Comparison of ENCODE assay signal across 1 cellular context in the genomic region with DNA sequence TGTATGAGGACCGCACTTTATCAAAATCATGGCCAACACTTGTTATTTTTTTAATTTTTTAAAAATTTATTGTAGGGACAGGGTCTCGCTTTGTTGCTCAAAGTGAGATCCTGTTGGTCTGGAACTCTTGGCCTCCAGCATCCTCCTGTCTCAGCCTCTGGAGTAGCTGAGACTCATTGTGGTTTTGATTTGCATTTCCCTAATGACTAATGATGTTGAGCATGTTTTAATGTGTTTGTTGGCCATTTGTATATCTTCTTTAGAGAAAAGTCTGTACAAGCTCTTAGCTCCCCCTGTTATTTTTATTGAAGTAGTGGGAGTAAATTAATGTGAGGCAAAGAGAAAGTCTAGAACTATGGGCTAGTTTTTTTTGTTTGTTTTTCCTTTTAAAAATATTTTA.
TF ChIP-seq lines count a peak whose summit lies in the region.

No MANE protein-coding gene starts in this region.

TF ChIP-seq in K562, 482 proteins besides CTCF, POLR2A, EP300 and RAD21:
- TF ChIP-seq EGR1 (conservative IDR thresholded peaks at IDR 0.05) = no peak
- TF ChIP-seq FOXJ3 (CRISPR knock-in tag; IDR thresholded peaks at IDR 0.05) = no peak
- TF ChIP-seq, protein P1, sequence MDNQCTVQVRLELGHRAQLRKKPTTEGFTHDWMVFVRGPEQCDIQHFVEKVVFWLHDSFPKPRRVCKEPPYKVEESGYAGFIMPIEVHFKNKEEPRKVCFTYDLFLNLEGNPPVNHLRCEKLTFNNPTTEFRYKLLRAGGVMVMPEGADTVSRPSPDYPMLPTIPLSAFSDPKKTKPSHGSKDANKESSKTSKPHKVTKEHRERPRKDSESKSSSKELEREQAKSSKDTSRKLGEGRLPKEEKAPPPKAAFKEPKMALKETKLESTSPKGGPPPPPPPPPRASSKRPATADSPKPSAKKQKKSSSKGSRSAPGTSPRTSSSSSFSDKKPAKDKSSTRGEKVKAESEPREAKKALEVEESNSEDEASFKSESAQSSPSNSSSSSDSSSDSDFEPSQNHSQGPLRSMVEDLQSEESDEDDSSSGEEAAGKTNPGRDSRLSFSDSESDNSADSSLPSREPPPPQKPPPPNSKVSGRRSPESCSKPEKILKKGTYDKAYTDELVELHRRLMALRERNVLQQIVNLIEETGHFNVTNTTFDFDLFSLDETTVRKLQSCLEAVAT (IDR thresholded peaks at IDR 0.05) = no peak
- TF ChIP-seq SOX6 (IDR thresholded peaks at IDR 0.05) = no peak
- peak in 1 of 2 experiments; percentile 28; a peak in 1 of 4 replicates for TF ChIP-seq RCOR1 (IDR thresholded peaks at IDR 0.05; ENCODE audit: borderline replicate concordance in 1 of 2, low read depth in 2 of 2, low read length in 2 of 2)
- TF ChIP-seq RBM25 (IDR thresholded peaks at IDR 0.05; ENCODE audit: low read depth, low read length, severe bottlenecking) = peak; percentile 6
- no peak for TF ChIP-seq ZNF184 (CRISPR knock-in tag; IDR thresholded peaks at IDR 0.05)
- TF ChIP-seq MCM3 (IDR thresholded peaks at IDR 0.05) = no peak
- TF ChIP-seq EP400 (IDR thresholded peaks at IDR 0.05) = 0 out of 2 replicates have a peak, but pooled peaks have one; percentile 4
- TF ChIP-seq DACH1 (IDR thresholded peaks at IDR 0.05; ENCODE audit: partially characterized antibody) = peak; percentile 35
- TF ChIP-seq ZSCAN29 (IDR thresholded peaks at IDR 0.05) = no peak
- TF ChIP-seq, protein P2, sequence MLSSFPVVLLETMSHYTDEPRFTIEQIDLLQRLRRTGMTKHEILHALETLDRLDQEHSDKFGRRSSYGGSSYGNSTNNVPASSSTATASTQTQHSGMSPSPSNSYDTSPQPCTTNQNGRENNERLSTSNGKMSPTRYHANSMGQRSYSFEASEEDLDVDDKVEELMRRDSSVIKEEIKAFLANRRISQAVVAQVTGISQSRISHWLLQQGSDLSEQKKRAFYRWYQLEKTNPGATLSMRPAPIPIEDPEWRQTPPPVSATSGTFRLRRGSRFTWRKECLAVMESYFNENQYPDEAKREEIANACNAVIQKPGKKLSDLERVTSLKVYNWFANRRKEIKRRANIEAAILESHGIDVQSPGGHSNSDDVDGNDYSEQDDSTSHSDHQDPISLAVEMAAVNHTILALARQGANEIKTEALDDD (IDR thresholded peaks at IDR 0.05) = no peak
